In the genomic region with DNA sequence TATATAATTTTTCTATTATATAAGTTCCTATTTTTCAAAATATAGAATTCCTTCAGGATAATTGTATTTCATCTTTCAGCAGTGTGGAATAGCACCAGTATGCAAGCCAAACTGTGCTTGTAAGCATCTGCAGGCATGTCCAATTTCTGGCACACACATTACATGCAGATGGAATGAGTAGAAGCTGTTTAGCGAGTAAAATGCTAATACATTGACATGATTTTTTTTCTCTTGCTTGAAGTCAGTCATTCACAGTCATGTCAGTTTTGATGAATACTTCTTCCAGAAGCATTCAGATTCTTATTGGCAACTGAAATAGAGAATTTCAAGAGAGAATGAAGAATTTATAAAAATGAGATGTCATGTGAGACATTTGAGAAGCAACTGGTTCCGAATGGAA, we compare ENCODE assay signal across 20 cellular contexts.
"Had no signal": no experiment of that assay in that cellular context is flagged by ENCODE, and none has a peak within 500 bp of the region (broad histone marks: within the 10 kb centered on the region; RNA-seq: fewer than 3 reads in every experiment).

No MANE protein-coding gene starts in this region.

- H3K27ac ChIP-seq: brain microvascular endothelial cell, coronary artery, epithelial cell of prostate, sigmoid colon, spleen, tibial nerve had no signal

- H3K9me3 ChIP-seq: sigmoid colon, spleen, tibial nerve had no signal

- H3K36me3 ChIP-seq: brain microvascular endothelial cell, sigmoid colon had no signal

- H3K9me3 Mint-ChIP-seq: mesothelial cell of epicardium; naive thymus-derived CD8-positive, alpha-beta T cell had no signal

- DNase-seq: activated CD4-positive, alpha-beta T cell treated with anti-CD3 and anti-CD28 coated beads for 1 hour; activated CD4-positive, alpha-beta T cell treated with anti-CD3 and anti-CD28 coated beads, Interleukin-2, amount 50 U/mL, for 1 hour; activated CD8-positive, alpha-beta T cell treated with anti-CD3 and anti-CD28 coated beads, Interleukin-2, amount 10 ng/mL, durations not matched to agents 7 days and 5 days; activated gamma-delta T cell treated with Interleukin-2 at 50 U/mL for 16 hours; aorta; central memory CD4-positive, alpha-beta T cell; naive thymus-derived CD8-positive, alpha-beta T cell; sigmoid colon; spleen; stimulated activated CD4-positive, alpha-beta T cell treated with anti-CD3 and anti-CD28 coated beads, Interleukin-4, amount 100 ng/mL, for 1 hour; stimulated activated naive CD4-positive, alpha-beta T cell treated with Interleukin-2 at 50 U/mL for 16 hours; substantia nigra; T-helper 9 cell had no signal

- ATAC-seq: activated CD8-positive, alpha-beta T cell treated with anti-CD3 and anti-CD28 coated beads, Interleukin-2, amount 10 ng/mL, durations not matched to agents 7 days and 5 days; left lobe of liver; naive thymus-derived CD8-positive, alpha-beta T cell had no signal

- H3K27ac Mint-ChIP-seq: activated CD8-positive, alpha-beta T cell treated with anti-CD3 and anti-CD28 coated beads, Interleukin-2, amount 10 ng/mL, durations not matched to agents 7 days and 5 days; activated naive CD4-positive, alpha-beta T cell treated with anti-CD3 and anti-CD28 coated beads, Interleukin-2, amount 50 U/mL, for 72 hours had no signal

- H3K4me3 Mint-ChIP-seq: activated CD8-positive, alpha-beta T cell treated with anti-CD3 and anti-CD28 coated beads, Interleukin-2, amount 10 ng/mL, durations not matched to agents 7 days and 5 days; mesothelial cell of epicardium; naive thymus-derived CD8-positive, alpha-beta T cell had no signal

- H3K4me3 ChIP-seq: coronary artery, sigmoid colon, spleen, tibial nerve had no signal

- H3K27me3 Mint-ChIP-seq: naive thymus-derived CD8-positive, alpha-beta T cell had no signal

- H3K27me3 ChIP-seq: brain microvascular endothelial cell, sigmoid colon, spleen, tibial nerve had no signal
